ENCODE assay signal across 12 cellular contexts in the genomic region with DNA sequence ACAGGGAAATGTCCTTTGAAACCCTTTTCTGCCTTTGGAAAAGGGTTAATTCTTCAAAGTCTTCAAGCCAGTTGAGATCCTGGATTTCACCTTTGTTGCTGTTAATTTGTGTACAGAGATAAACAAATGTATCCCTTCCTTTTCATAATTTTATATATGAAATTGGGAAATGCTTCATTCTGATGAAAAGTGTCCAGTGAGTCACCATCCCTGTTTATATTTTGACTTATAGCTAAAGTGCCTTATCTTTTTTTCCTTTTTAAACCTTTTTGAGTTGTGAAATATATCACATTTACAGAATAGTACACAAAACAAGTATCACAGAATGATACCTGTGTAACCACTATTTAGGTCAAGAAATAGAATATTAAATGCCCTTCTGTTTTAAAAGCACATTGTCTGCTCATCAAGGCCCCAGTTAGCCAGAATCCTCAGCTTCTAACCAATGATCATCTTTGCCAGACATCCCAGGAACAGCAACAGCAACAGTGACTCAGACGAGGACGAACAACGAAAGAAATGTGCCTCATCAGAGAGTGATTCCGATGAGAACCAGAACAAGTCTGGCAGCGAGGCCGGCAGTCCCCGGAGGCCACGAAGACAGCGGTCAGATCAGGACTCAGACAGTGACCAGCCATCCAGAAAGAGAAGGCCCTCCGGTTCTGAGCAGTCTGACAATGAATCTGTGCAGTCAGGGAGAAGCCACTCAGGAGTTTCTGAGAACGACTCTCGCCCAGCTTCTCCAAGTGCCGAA. TPM values are rescaled to one million over a fixed set of nuclear protein-coding genes. Genes with fewer than 3 reads are reported as not detected.
DNase-seq lines count a peak whose midpoint lies in the region; ATAC-seq and TF ChIP-seq lines count a peak whose summit lies in the region.
"Had no signal": no experiment of that assay in that cellular context is flagged by ENCODE, and none has a peak within 500 bp of the region (broad histone marks: within the 10 kb centered on the region; RNA-seq: fewer than 3 reads in every experiment).

No MANE protein-coding gene starts in this region.

- intact Hi-C loops in CD14-positive monocyte (cut with micrococcal nuclease) (no loop called here), adrenal gland (cut with DNase I) (no loop called here), heart right ventricle (cut with DNase I) (loop anchor here in 1 of 10 donors (10.0 kb wide), 1 partner anchor 1006 kb away; no protein-coding TSS in a partner anchor), gastrocnemius medialis (cut with DNase I; ENCODE audit: low total_unique reads) (no loop called here), PC-3 (cut with micrococcal nuclease) (no loop called here)

- in situ Hi-C loops in gastrocnemius medialis (cut with MboI; ENCODE audit: low sequenced_read_pairs in 4 of 4): loop anchor here in 3 of 4 donors (25.0 kb wide), 1 partner anchor 1009 kb away; no protein-coding TSS in a partner anchor

- H3K79me2 ChIP-seq in PC-3 (ENCODE audit: low read length): no peaks in the 10 kb centered on the region

- H3K36me3 Mint-ChIP-seq in CD14-positive monocyte: peaks cover 60 to 69% of the 10 kb centered on the region in 2 donors

- 43 to 81% (median 65%) methylated on average over 12 to 13 of the region's 13 CpGs for WGBS in adrenal gland, 4 donors
- 37 to 49% methylated on average over 13 of the region's 13 CpGs for WGBS in heart right ventricle, 2 donors

- CTCF ChIA-PET in PC-3 (lab: Charles Lee): no interaction called here

- peaks cover 19% of the 10 kb centered on the region for H3K4me1 Mint-ChIP-seq in CD14-positive monocyte
- H3K4me1 Mint-ChIP-seq: naive thymus-derived CD8-positive, alpha-beta T cell had no signal

- H4K20me1 ChIP-seq in PC-3 (ENCODE audit: low read length): no peaks in the 10 kb centered on the region

- POLR2A ChIA-PET in PC-3 (lab: Charles Lee; ENCODE audit: unreplicated experiment): interaction anchor here (0.6 kb wide), 1 partner anchor 267 kb away, joined by 4 read pairs; no protein-coding TSS in a partner anchor

- no peak overlapping the region for H3K4me3 ChIP-seq in adrenal gland
- no peak overlapping the region for H3K4me3 ChIP-seq in heart right ventricle
- no peak overlapping the region for H3K4me3 ChIP-seq in gastrocnemius medialis
- no peak overlapping the region for H3K4me3 ChIP-seq in PC-3 (ENCODE audit: low read length)

- H3K27me3 ChIP-seq in adrenal gland: no peaks in the 10 kb centered on the region
- H3K27me3 ChIP-seq in heart right ventricle: no peaks in the 10 kb centered on the region
- H3K27me3 ChIP-seq in gastrocnemius medialis: no peaks in the 10 kb centered on the region
- no peaks in the 10 kb centered on the region for H3K27me3 ChIP-seq in PC-3 (ENCODE audit: low read length)

- DNase-seq in CD14-positive monocyte (ENCODE audit: low spot score): no peak
- DNase-seq in adrenal gland: peak in 6 of 7 donors; percentile 53 to 91 (median 60)
- peak; percentile 59 to 77 for DNase-seq in heart right ventricle
- peak; percentile 18 to 56 for DNase-seq in gastrocnemius medialis
- no peak for DNase-seq in DMS153 (lab: John Stamatoyannopoulos, UW)
- no peak for DNase-seq in HuH-7 (ENCODE audit: low spot score)
- no peak for DNase-seq in SHP77 (lab: John Stamatoyannopoulos, UW)
- DNase-seq in PC-3: no peak
- DNase-seq: activated gamma-delta T cell treated with Interleukin-2 at 50 U/mL for 16 hours; erythroblast; naive thymus-derived CD8-positive, alpha-beta T cell; NCI-H69 had no signal

- ATAC-seq in heart right ventricle (peak; percentile 65 to 96 (median 88)), gastrocnemius medialis (peak; percentile 57 to 73), PC-3 (no peak)
- ATAC-seq: naive thymus-derived CD8-positive, alpha-beta T cell had no signal

- peaks cover 0 to 45% of the 10 kb centered on the region in 2 donors for H3K36me3 ChIP-seq in adrenal gland (replicated peaks in 1 of 2)
- peaks cover 0 to 64% (median 19%) of the 10 kb centered on the region in 9 donors for H3K36me3 ChIP-seq in heart right ventricle
- H3K36me3 ChIP-seq in gastrocnemius medialis: peaks cover 0 to 60% of the 10 kb centered on the region in 2 donors
- H3K36me3 ChIP-seq in PC-3 (ENCODE audit: low read depth, low read length): peaks cover 34% of the 10 kb centered on the region

- H3K4me1 ChIP-seq in adrenal gland (replicated peaks in 1 of 2) (peaks cover 0 to 23% of the 10 kb centered on the region in 2 donors), heart right ventricle (peaks cover 0 to 45% (median 27%) of the 10 kb centered on the region in 9 donors), gastrocnemius medialis (peaks cover 11% of the 10 kb centered on the region in 2 donors), PC-3 (ENCODE audit: insufficient read depth, low read length) (no peaks in the 10 kb centered on the region)

- H3K9me3 Mint-ChIP-seq in CD14-positive monocyte: no peaks in the 10 kb centered on the region
- H3K9me3 Mint-ChIP-seq: naive thymus-derived CD8-positive, alpha-beta T cell had no signal

- H3K9ac ChIP-seq in PC-3 (ENCODE audit: low read length): no peak overlapping the region

- no TSS peak for BruUV-seq in PC-3 (replicated peaks; lab: Mats Ljungman, UMichigan)

- no peak overlapping the region for H3K4me2 ChIP-seq in PC-3 (ENCODE audit: low read length)

- H3F3A ChIP-seq in PC-3 (ENCODE audit: low read length, unreplicated experiment): no peaks in the 10 kb centered on the region

- H3K9me2 ChIP-seq in PC-3 (replicated peaks; ENCODE audit: low read length): no peaks in the 10 kb centered on the region

- peak overlapping the region in 5 of 7 donors; percentile 14 to 83 (median 43) for H3K27ac Mint-ChIP-seq in CD14-positive monocyte

- peak overlapping the region in 3 of 5 donors; percentile 40 to 66 (median 55) for H3K27ac ChIP-seq in adrenal gland
- H3K27ac ChIP-seq in heart right ventricle: peak overlapping the region; percentile 23 to 88 (median 71)
- peak overlapping the region; percentile 64 to 74 (median 68) for H3K27ac ChIP-seq in gastrocnemius medialis
- H3K27ac ChIP-seq in PC-3 (ENCODE audit: low read length): no peak overlapping the region

- no peaks in the 10 kb centered on the region for H3K9me3 ChIP-seq in adrenal gland (replicated peaks in 1 of 3)
- H3K9me3 ChIP-seq in heart right ventricle: no peaks in the 10 kb centered on the region
- H3K9me3 ChIP-seq in gastrocnemius medialis: no peaks in the 10 kb centered on the region
- no peaks in the 10 kb centered on the region for H3K9me3 ChIP-seq in PC-3 (ENCODE audit: low read length)

- TF ChIP-seq CTCF in CD14-positive monocyte (IDR thresholded peaks at IDR 0.05) (no peak), adrenal gland (IDR thresholded peaks at IDR 0.05) (no peak), heart right ventricle (IDR thresholded peaks at IDR 0.05) (no peak), gastrocnemius medialis (IDR thresholded peaks at IDR 0.05 in 4 of 5, conservative IDR thresholded peaks at IDR 0.05 in 1 of 5) (no peak), PC-3 (conservative IDR thresholded peaks at IDR 0.05; ENCODE audit: low read depth, low read length) (no peak)

- H3K4me3 Mint-ChIP-seq in CD14-positive monocyte: peak overlapping the region in 1 of 2 donors; percentile 42

- no peaks in the 10 kb centered on the region for H3K27me3 Mint-ChIP-seq in CD14-positive monocyte (ENCODE audit: low read depth in 3 of 3)
- H3K27me3 Mint-ChIP-seq: naive thymus-derived CD8-positive, alpha-beta T cell had no signal

- no peak overlapping the region for H2AFZ ChIP-seq in PC-3 (ENCODE audit: low read length)

- TF ChIP-seq POLR2A in adrenal gland (IDR thresholded peaks at IDR 0.05) (peak in 1 of 2 donors; percentile 30), gastrocnemius medialis (IDR thresholded peaks at IDR 0.05) (no peak)

RNA-seq across cellular contexts. Expression of a gene that starts 27.3 kb away (rescaled TPM):
- 10 to 100 TPM; 18.3 to 37.5 TPM for polyA plus RNA-seq in CD14-positive monocyte
- total RNA-seq in adrenal gland: 10 to 100 TPM; 25.3 to 49.5 (median 32.4) TPM
- 10 to 100 TPM; 13.8 to 58.4 (median 21.6) TPM for polyA plus RNA-seq in adrenal gland
- 10 to 100 TPM; 18.6 to 34.8 (median 24.7) TPM for total RNA-seq in heart right ventricle
- 10 to 100 TPM; 10.4 to 11.7 TPM for polyA plus RNA-seq in heart right ventricle
- 10 to 100 TPM; 18.3 to 22.2 (median 20.4) TPM for total RNA-seq in gastrocnemius medialis
- total RNA-seq in PC-3 (2014; rRNA removed): 20.0 and 21.9 TPM in 2 replicates

RNA-seq across cellular contexts. Expression of a gene that starts 30.3 kb away (rescaled TPM):
- polyA plus RNA-seq in CD14-positive monocyte (100 to 1,000 TPM; 334 to 439 TPM), adrenal gland (1,000 to 10,000 TPM in 1 of 3 donors, 100 to 1,000 TPM in 2; 114 to 1,085 (median 156) TPM), heart right ventricle (100 to 1,000 TPM; 119 to 283 TPM)
- total RNA-seq in adrenal gland (1,000 to 10,000 TPM in 1 of 8 donors, 100 to 1,000 TPM in 7; 392 to 1,049 (median 667) TPM), heart right ventricle (1,000 to 10,000 TPM in 3 of 10 donors, 100 to 1,000 TPM in 7; 623 to 1,076 (median 970) TPM), gastrocnemius medialis (100 to 1,000 TPM; 397 to 521 (median 465) TPM), PC-3 (2014; rRNA removed) (999 and 1,007 TPM in 2 replicates)

Comparison
In these comparisons a context has a peak if more than half of its experiments do, and no peak if none do; other contexts are left out.
1. DNase-seq: peak in adrenal gland (6 of 7), heart right ventricle (2 of 2) and gastrocnemius medialis (2 of 2); none in CD14-positive monocyte (single experiment), DMS153 (single experiment), HuH-7 (single experiment), SHP77 (0 of 2) and PC-3 (single experiment).